Comparison of ENCODE assay signal across 32 cellular contexts in the genomic region with DNA sequence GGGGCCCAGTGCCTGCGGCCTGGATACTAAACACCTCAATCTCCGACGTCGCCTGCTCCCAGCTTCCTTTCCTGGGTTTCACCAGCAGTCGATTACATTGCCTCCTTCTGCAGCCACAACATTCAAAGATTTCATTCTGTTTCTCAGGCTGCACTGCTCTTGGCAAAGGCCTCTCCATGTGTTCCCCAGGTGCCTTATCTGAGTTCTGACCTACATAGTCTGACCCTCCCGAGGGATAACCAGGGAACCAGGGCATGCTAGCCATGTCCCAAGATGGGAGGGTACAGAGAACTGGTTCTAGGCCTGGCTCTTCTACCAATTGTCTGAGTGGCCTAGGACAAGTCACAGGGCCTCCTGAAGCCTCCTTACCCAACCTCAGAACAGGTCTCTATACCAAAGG.
"Had no signal": no experiment of that assay in that cellular context is flagged by ENCODE, and none has a peak within 500 bp of the region (broad histone marks: within the 10 kb centered on the region; RNA-seq: fewer than 3 reads in every experiment).

No MANE protein-coding gene starts in this region.

- H3K4me1 Mint-ChIP-seq: activated CD4-positive, alpha-beta memory T cell treated with anti-CD3 and anti-CD28 coated beads, Interleukin-2, amount 10 ng/mL, durations not matched to agents 7 days and 5 days; activated CD4-positive, alpha-beta T cell treated with anti-CD3 and anti-CD28 coated beads for 36 hours; central memory CD8-positive, alpha-beta T cell had no signal

- H3K27ac ChIP-seq: brain microvascular endothelial cell, esophagus muscularis mucosa, foreskin keratinocyte, gastrocnemius medialis, heart left ventricle had no signal

- H3K36me3 Mint-ChIP-seq: activated naive CD4-positive, alpha-beta T cell treated with anti-CD3 and anti-CD28 coated beads, Interleukin-2, amount 10 ng/mL, durations not matched to agents 7 days and 5 days; activated naive CD4-positive, alpha-beta T cell treated with anti-CD3 and anti-CD28 coated beads, Interleukin-2, amount 50 U/mL, for 72 hours; activated naive CD8-positive, alpha-beta T cell treated with anti-CD3 and anti-CD28 coated beads, Interleukin-2, amount 10 ng/mL, durations not matched to agents 7 days and 5 days had no signal

- DNase-seq: activated CD4-positive, alpha-beta memory T cell treated with anti-CD3 and anti-CD28 coated beads, Interleukin-2, amount 10 ng/mL, durations not matched to agents 7 days and 5 days; activated CD4-positive, alpha-beta T cell treated with anti-CD3 and anti-CD28 coated beads for 36 hours; activated CD4-positive, alpha-beta T cell treated with anti-CD3 and anti-CD28 coated beads, Interleukin-2, amount 10 ng/mL, durations not matched to agents 24 days and 14 days; activated CD4-positive, CD25-positive, alpha-beta regulatory T cell; activated CD4-positive, CD25-positive, alpha-beta regulatory T cell treated with anti-CD3 and anti-CD28 coated beads, Interleukin-2, amount 50 U/mL, for 72 hours; activated CD8-positive, alpha-beta memory T cell treated with anti-CD3 and anti-CD28 coated beads, Interleukin-2, amount 50 U/mL, for 48 hours; activated gamma-delta T cell; activated naive CD4-positive, alpha-beta T cell; activated naive CD4-positive, alpha-beta T cell treated with anti-CD3 and anti-CD28 coated beads, Interleukin-2, amount 10 ng/mL, durations not matched to agents 7 days and 5 days; activated naive CD8-positive, alpha-beta T cell treated with anti-CD3 and anti-CD28 coated beads, Interleukin-2, amount 10 ng/mL, durations not matched to agents 7 days and 5 days; activated T-cell treated with anti-CD3 and anti-CD28 coated beads for 4 hours; activated T-cell treated with anti-CD3 and anti-CD28 coated beads, Interleukin-2, amount 50 U/mL, for 24 hours; activated T-cell treated with anti-CD3 and anti-CD28 coated beads, Interleukin-2, amount 50 U/mL, for 72 hours; amniotic stem cell; anterior cingulate cortex; brain microvascular endothelial cell; cortex of kidney; dermis blood vessel endothelial cell; effector CD4-positive, alpha-beta T cell; effector memory CD8-positive, alpha-beta T cell; erythroblast; foreskin keratinocyte; gastrocnemius medialis; glutamatergic neuron; heart left ventricle; T-helper 1 cell; T-helper 2 cell had no signal

- H3K9me3 Mint-ChIP-seq: activated CD4-positive, alpha-beta memory T cell treated with anti-CD3 and anti-CD28 coated beads, Interleukin-2, amount 10 ng/mL, durations not matched to agents 7 days and 5 days; activated CD4-positive, alpha-beta T cell treated with anti-CD3 and anti-CD28 coated beads, Interleukin-2, amount 10 ng/mL, durations not matched to agents 24 days and 14 days; activated naive CD4-positive, alpha-beta T cell treated with anti-CD3 and anti-CD28 coated beads, Interleukin-2, amount 10 ng/mL, durations not matched to agents 7 days and 5 days; activated naive CD4-positive, alpha-beta T cell treated with anti-CD3 and anti-CD28 coated beads, Interleukin-2, amount 50 U/mL, for 72 hours; activated naive CD8-positive, alpha-beta T cell treated with anti-CD3 and anti-CD28 coated beads, Interleukin-2, amount 10 ng/mL, durations not matched to agents 7 days and 5 days; activated T-cell treated with anti-CD3 and anti-CD28 coated beads, Interleukin-2, amount 50 U/mL, for 24 hours; activated T-cell treated with anti-CD3 and anti-CD28 coated beads, Interleukin-2, amount 50 U/mL, for 72 hours; central memory CD8-positive, alpha-beta T cell; effector memory CD8-positive, alpha-beta T cell had no signal

- H3K36me3 ChIP-seq: brain microvascular endothelial cell, esophagus muscularis mucosa, gastrocnemius medialis, heart left ventricle had no signal

- ATAC-seq: activated CD4-positive, alpha-beta T cell treated with anti-CD3 and anti-CD28 coated beads for 36 hours; activated naive CD4-positive, alpha-beta T cell treated with anti-CD3 and anti-CD28 coated beads, Interleukin-2, amount 50 U/mL, for 72 hours; activated T-cell treated with anti-CD3 and anti-CD28 coated beads, Interleukin-2, amount 50 U/mL, for 72 hours; effector memory CD8-positive, alpha-beta T cell; foreskin keratinocyte; gastrocnemius medialis; heart left ventricle had no signal

- H3K4me1 ChIP-seq: esophagus muscularis mucosa, foreskin keratinocyte, gastrocnemius medialis had no signal

- FAIRE-seq: astrocyte, bronchial epithelial cell had no signal

- H3K9me3 ChIP-seq: esophagus muscularis mucosa, gastrocnemius medialis, heart left ventricle had no signal

- H3K27ac Mint-ChIP-seq: activated CD4-positive, alpha-beta memory T cell treated with anti-CD3 and anti-CD28 coated beads, Interleukin-2, amount 10 ng/mL, durations not matched to agents 7 days and 5 days; activated CD4-positive, alpha-beta T cell treated with anti-CD3 and anti-CD28 coated beads for 36 hours; activated CD4-positive, alpha-beta T cell treated with anti-CD3 and anti-CD28 coated beads, Interleukin-2, amount 10 ng/mL, durations not matched to agents 24 days and 14 days; activated naive CD4-positive, alpha-beta T cell treated with anti-CD3 and anti-CD28 coated beads, Interleukin-2, amount 10 ng/mL, durations not matched to agents 7 days and 5 days; activated naive CD4-positive, alpha-beta T cell treated with anti-CD3 and anti-CD28 coated beads, Interleukin-2, amount 50 U/mL, for 72 hours; activated naive CD8-positive, alpha-beta T cell treated with anti-CD3 and anti-CD28 coated beads, Interleukin-2, amount 10 ng/mL, durations not matched to agents 7 days and 5 days; activated T-cell treated with anti-CD3 and anti-CD28 coated beads, Interleukin-2, amount 50 U/mL, for 24 hours; activated T-cell treated with anti-CD3 and anti-CD28 coated beads, Interleukin-2, amount 50 U/mL, for 72 hours; effector memory CD8-positive, alpha-beta T cell had no signal

- H3K4me3 ChIP-seq: esophagus muscularis mucosa, gastrocnemius medialis, heart left ventricle had no signal

- H3K27me3 ChIP-seq: brain microvascular endothelial cell, foreskin keratinocyte, gastrocnemius medialis, heart left ventricle had no signal

- H3K4me3 Mint-ChIP-seq: activated CD4-positive, alpha-beta memory T cell treated with anti-CD3 and anti-CD28 coated beads, Interleukin-2, amount 10 ng/mL, durations not matched to agents 7 days and 5 days; activated CD4-positive, alpha-beta T cell treated with anti-CD3 and anti-CD28 coated beads for 36 hours; activated CD4-positive, alpha-beta T cell treated with anti-CD3 and anti-CD28 coated beads, Interleukin-2, amount 10 ng/mL, durations not matched to agents 24 days and 14 days; activated naive CD4-positive, alpha-beta T cell treated with anti-CD3 and anti-CD28 coated beads, Interleukin-2, amount 10 ng/mL, durations not matched to agents 7 days and 5 days; activated naive CD8-positive, alpha-beta T cell treated with anti-CD3 and anti-CD28 coated beads, Interleukin-2, amount 10 ng/mL, durations not matched to agents 7 days and 5 days; activated T-cell treated with anti-CD3 and anti-CD28 coated beads, Interleukin-2, amount 50 U/mL, for 24 hours; activated T-cell treated with anti-CD3 and anti-CD28 coated beads, Interleukin-2, amount 50 U/mL, for 72 hours; central memory CD8-positive, alpha-beta T cell; effector memory CD8-positive, alpha-beta T cell had no signal
